17 cellular contexts compared by ENCODE assay signal in the genomic region with DNA sequence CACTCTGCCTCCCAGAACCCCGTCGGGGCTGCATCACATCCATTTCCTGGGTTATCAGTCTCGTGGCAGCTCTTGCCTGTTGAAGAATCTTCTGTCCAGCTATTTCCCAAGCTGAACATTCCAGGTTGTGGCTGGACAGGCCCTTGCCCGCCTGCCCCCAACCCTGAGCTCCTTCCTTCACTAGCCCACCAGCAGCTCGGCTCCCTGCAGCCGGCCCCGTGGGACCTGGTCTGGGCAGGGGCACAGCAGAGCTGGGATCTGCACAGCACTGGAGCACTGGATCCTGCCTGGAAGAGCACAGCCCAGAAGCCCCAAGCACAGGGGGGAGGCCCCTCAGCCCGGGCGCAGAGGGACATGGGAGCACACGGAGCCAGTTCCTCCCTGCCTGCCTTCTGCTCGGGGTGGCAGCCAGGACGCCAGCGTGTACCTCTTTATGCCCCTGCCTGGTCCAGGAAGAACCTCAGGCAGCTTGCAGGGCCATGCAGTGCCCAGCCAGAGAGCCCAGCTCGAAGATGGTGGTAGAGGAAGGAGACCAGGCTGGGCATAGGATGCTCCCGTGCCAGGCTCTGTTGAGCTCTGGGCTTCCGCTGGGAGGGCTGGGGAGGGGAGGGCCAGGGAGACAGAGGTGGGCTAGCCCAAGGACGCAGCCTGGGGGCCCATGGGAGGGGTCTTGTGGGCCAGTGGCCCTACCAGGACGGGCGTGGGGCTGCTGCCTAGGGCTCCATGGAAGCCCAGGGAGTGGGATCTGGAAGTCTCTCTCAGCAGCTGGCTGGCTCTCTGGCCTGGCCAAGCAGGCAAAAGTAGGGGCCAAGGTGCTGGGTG. TPM values are rescaled to one million over a fixed set of nuclear protein-coding genes. Genes with fewer than 3 reads are reported as not detected.
DNase-seq lines count a peak whose midpoint lies in the region; ATAC-seq and TF ChIP-seq lines count a peak whose summit lies in the region.
"Had no signal": no experiment of that assay in that cellular context is flagged by ENCODE, and none has a peak within 500 bp of the region (broad histone marks: within the 10 kb centered on the region; RNA-seq: fewer than 3 reads in every experiment).

No MANE protein-coding gene starts in this region.

- peaks cover 41% of the 10 kb centered on the region for H3K4me1 ChIP-seq in mucosa of descending colon (ENCODE audit: low read depth)
- no peaks in the 10 kb centered on the region for H3K4me1 ChIP-seq in aorta (ENCODE audit: control insufficient read depth in 1 of 2, insufficient read depth in 2 of 2, low read length in 2 of 2)

- intact Hi-C loops in mucosa of descending colon (cut with DNase I, micrococcal nuclease) = no loop called here
- intact Hi-C loops in aorta (cut with DNase I) = no loop called here

- no peaks in the 10 kb centered on the region for H3K27me3 ChIP-seq in aorta (ENCODE audit: control insufficient read depth in 1 of 2, insufficient read depth in 2 of 2, low read length in 1 of 2)

- no peaks in the 10 kb centered on the region for H3K9me3 Mint-ChIP-seq in chondrocyte (ENCODE audit: low read depth)
- H3K9me3 Mint-ChIP-seq: activated B cell treated with CpG ODN at 0.5 μM for 24 hours, HFFc6, neural crest cell had no signal

- H3K4me1 Mint-ChIP-seq in chondrocyte (ENCODE audit: low read depth) = peaks cover 9% of the 10 kb centered on the region
- H3K4me1 Mint-ChIP-seq: activated B cell treated with CpG ODN at 0.5 μM for 24 hours had no signal

- H3K9me3 ChIP-seq in mucosa of descending colon = no peaks in the 10 kb centered on the region
- H3K9me3 ChIP-seq in aorta (ENCODE audit: control insufficient read depth, low read length) = no peaks in the 10 kb centered on the region

- no peaks in the 10 kb centered on the region for H3K36me3 Mint-ChIP-seq in chondrocyte (ENCODE audit: low read depth)

- no peak overlapping the region for H3K4me3 Mint-ChIP-seq in chondrocyte (ENCODE audit: unreplicated experiment)
- H3K4me3 Mint-ChIP-seq: activated B cell treated with CpG ODN at 0.5 μM for 24 hours, HFFc6, neural crest cell had no signal

- H3K4me3 ChIP-seq in mucosa of descending colon (no peak overlapping the region), aorta (ENCODE audit: low read length in 2 of 2) (no peak overlapping the region)
- H3K4me3 ChIP-seq: lung, PC-9, skin epidermis had no signal

- ATAC-seq in mucosa of descending colon (no peak), aorta (ENCODE audit: low FRiP score) (no peak), GM21423 (IDR thresholded peaks at IDR 0.05; ENCODE audit: unreplicated experiment) (no peak)

- no peak overlapping the region for H3K27ac Mint-ChIP-seq in chondrocyte (ENCODE audit: unreplicated experiment)
- H3K27ac Mint-ChIP-seq: activated B cell treated with CpG ODN at 0.5 μM for 24 hours, HFFc6 had no signal

- H3K36me3 ChIP-seq in mucosa of descending colon (ENCODE audit: low read depth) (no peaks in the 10 kb centered on the region), aorta (ENCODE audit: control insufficient read depth in 1 of 2, insufficient read depth in 2 of 2, low read length in 1 of 2) (no peaks in the 10 kb centered on the region)

- TF ChIP-seq CTCF in chondrocyte (IDR thresholded peaks at IDR 0.05) (no peak), mucosa of descending colon (IDR thresholded peaks at IDR 0.05) (no peak)

- 53 to 55% methylated on average over 16 to 19 of the region's 19 CpGs for WGBS in aorta, 2 donors

- peak; percentile 0 for DNase-seq in stimulated activated CD4-positive, alpha-beta T cell treated with anti-CD3 and anti-CD28 coated beads, Interleukin-1b, Interleukin-23, amount 100 ng/mL, for 48 hours
- DNase-seq in stimulated activated CD4-positive, alpha-beta T cell treated with anti-CD3 and anti-CD28 coated beads, Interleukin-2, amount 100 ng/mL, for 48 hours = no peak
- DNase-seq in chondrocyte (ENCODE audit: low spot score) (peak; percentile 77), mucosa of descending colon (peak in 2 of 3 donors; percentile 0 to 35), aorta (peak; percentile 36 to 68), HT-29 (ENCODE audit: low spot score) (no peak), DMS 273 (lab: John Stamatoyannopoulos, UW; ENCODE audit: unreplicated experiment) (no peak)
- DNase-seq: activated B cell treated with CpG ODN at 0.5 μM for 24 hours, DMS79 treated with DMSO at 0.1 percent for 48 hours, HFFc6, hypothalamus, NCI-H1417 treated with DMSO at 0.1 percent for 48 hours, PC-9 had no signal

- H3K27ac ChIP-seq in aorta (ENCODE audit: low read depth in 1 of 2, low read length in 2 of 2) = no peak overlapping the region
- H3K27ac ChIP-seq: PC-9, skin epidermis had no signal

- H3K27me3 Mint-ChIP-seq in chondrocyte (ENCODE audit: low read depth) = no peaks in the 10 kb centered on the region
- H3K27me3 Mint-ChIP-seq: activated B cell treated with CpG ODN at 0.5 μM for 24 hours had no signal

RNA-seq across cellular contexts. Expression of gene GNB1L, which starts 16.6 kb away (rescaled TPM):
- total RNA-seq in chondrocyte (4.9 to 5.3 TPM (median 5.0 TPM) in 3 replicates), mucosa of descending colon (1 to 10 TPM; 2.7 to 4.7 (median 3.4) TPM), aorta (1 to 10 TPM; 4.7 to 5.0 TPM)
- polyA plus RNA-seq in aorta = 10 to 100 TPM in 1 of 2 donors, 1 to 10 TPM in 1; 4.3 to 12.6 TPM
- total RNA-seq in HT-29 (2014; rRNA removed; shearing (Covaris generic)) = 96.1 and 115 TPM in 2 replicates

RNA-seq across cellular contexts. Expression of gene RTL10, which starts 16.6 kb away (rescaled TPM):
- total RNA-seq in chondrocyte (15.6 to 24.5 TPM (median 18.2 TPM) in 3 replicates), mucosa of descending colon (10 to 100 TPM; 10.1 to 12.2 (median 11.9) TPM), aorta (10 to 100 TPM in 1 of 2 donors, 1 to 10 TPM in 1; 7.7 to 16.6 TPM)
- 1 to 10 TPM; 5.5 to 8.0 TPM for polyA plus RNA-seq in aorta
- total RNA-seq in HT-29 (2014; rRNA removed; shearing (Covaris generic)) = 37.9 and 42.8 TPM in 2 replicates

Comparison
In these comparisons a context has a peak if more than half of its experiments do, and no peak if none do; other contexts are left out.
1. DNase-seq: peak in stimulated activated CD4-positive, alpha-beta T cell treated with anti-CD3 and anti-CD28 coated beads, Interleukin-1b, Interleukin-23, amount 100 ng/mL, for 48 hours (single experiment), chondrocyte (single experiment), mucosa of descending colon (2 of 3) and aorta (2 of 2); none in stimulated activated CD4-positive, alpha-beta T cell treated with anti-CD3 and anti-CD28 coated beads, Interleukin-2, amount 100 ng/mL, for 48 hours (0 of 2), HT-29 (single experiment) and DMS 273 (single experiment).
2. RNA of gene GNB1L, which starts 16.6 kb away (total RNA-seq): 96.1 to 115 TPM in HT-29; 4.9 to 5.3 TPM in chondrocyte, 4.7 to 5.0 TPM in aorta and 2.7 to 4.7 TPM in mucosa of descending colon; every median in the first group is over 10 times any median in the second.